Comparison of ENCODE assay signal across 6 cellular contexts in the genomic region with DNA sequence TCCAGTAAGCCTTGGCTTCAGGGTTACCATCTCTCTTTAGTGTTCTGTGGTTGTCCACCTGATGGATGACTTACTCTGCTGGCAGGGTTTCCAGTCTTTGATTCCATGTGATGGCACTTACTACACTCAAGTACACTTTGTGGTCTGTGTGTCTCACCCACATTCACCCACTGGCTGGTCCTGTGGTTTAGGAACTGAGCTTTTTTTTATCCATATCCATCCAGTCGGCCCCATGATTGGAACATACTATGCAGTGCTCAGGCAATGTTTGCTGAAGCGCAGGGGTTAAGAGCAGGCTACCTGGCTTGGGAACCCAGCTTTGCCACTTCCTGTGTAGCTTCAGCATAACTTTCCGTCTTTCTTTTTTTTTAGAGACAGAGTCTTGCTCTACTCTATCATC. TPM values are rescaled to one million over a fixed set of nuclear protein-coding genes. Genes with fewer than 3 reads are reported as not detected.
DNase-seq lines count a peak whose midpoint lies in the region; ATAC-seq lines count a peak whose summit lies in the region.

No MANE protein-coding gene starts in this region.

- peaks cover 30% of the 10 kb centered on the region for H3K4me1 Mint-ChIP-seq in activated CD8-positive, alpha-beta T cell treated with anti-CD3 and anti-CD28 coated beads, Interleukin-2, amount 10 ng/mL, durations not matched to agents 7 days and 5 days (ENCODE audit: low read depth)
- peaks cover 22 to 44% (median 34%) of the 10 kb centered on the region in 4 donors for H3K4me1 Mint-ChIP-seq in naive thymus-derived CD8-positive, alpha-beta T cell

- peak overlapping the region; percentile 60 for H3K27ac ChIP-seq in KOPT-K1 (ENCODE audit: low read depth, low read length, poor library complexity, severe bottlenecking)

- POLR2A ChIA-PET in activated CD8-positive, alpha-beta T cell treated with anti-CD3 and anti-CD28 coated beads, Interleukin-2, amount 10 ng/mL, durations not matched to agents 7 days and 5 days (lab: Charles Lee), result interaction anchor here (0.6 to 4.2 kb wide), 9 partner anchors 9 to 282 kb away, joined by 3 to 23 read pairs (median 5); partner anchors contain the start of genes ARMC5 and KAT8
- POLR2A ChIA-PET in naive thymus-derived CD8-positive, alpha-beta T cell (lab: Charles Lee), result interaction anchor here (0.5 to 6.6 kb wide), 17 partner anchors 10 to 281 kb away, joined by 3 to 240 read pairs (median 4); partner anchors contain the start of genes KAT8, PYCARD, ZNF646 and ZNF668

- H3K9me3 Mint-ChIP-seq in activated CD8-positive, alpha-beta T cell treated with anti-CD3 and anti-CD28 coated beads, Interleukin-2, amount 10 ng/mL, durations not matched to agents 7 days and 5 days (ENCODE audit: insufficient read depth), result no peaks in the 10 kb centered on the region
- H3K9me3 Mint-ChIP-seq in naive thymus-derived CD8-positive, alpha-beta T cell, result no peaks in the 10 kb centered on the region

- no peaks in the 10 kb centered on the region for H3K27me3 Mint-ChIP-seq in activated CD8-positive, alpha-beta T cell treated with anti-CD3 and anti-CD28 coated beads, Interleukin-2, amount 10 ng/mL, durations not matched to agents 7 days and 5 days (ENCODE audit: low read depth)
- H3K27me3 Mint-ChIP-seq in naive thymus-derived CD8-positive, alpha-beta T cell, result peaks cover 0 to 3% (median 0%) of the 10 kb centered on the region in 5 donors

- H3K36me3 Mint-ChIP-seq in activated CD8-positive, alpha-beta T cell treated with anti-CD3 and anti-CD28 coated beads, Interleukin-2, amount 10 ng/mL, durations not matched to agents 7 days and 5 days (ENCODE audit: low read depth), result peaks cover 22% of the 10 kb centered on the region
- H3K36me3 Mint-ChIP-seq in naive thymus-derived CD8-positive, alpha-beta T cell, result peaks cover 7 to 14% (median 12%) of the 10 kb centered on the region in 3 donors

- peak; percentile 23 for ATAC-seq in activated CD8-positive, alpha-beta T cell treated with anti-CD3 and anti-CD28 coated beads, Interleukin-2, amount 10 ng/mL, durations not matched to agents 7 days and 5 days
- peak; percentile 43 to 48 for ATAC-seq in naive thymus-derived CD8-positive, alpha-beta T cell
- ATAC-seq in HG02588 (IDR thresholded peaks at IDR 0.05; ENCODE audit: unreplicated experiment), result no peak
- ATAC-seq in GM21737 (IDR thresholded peaks at IDR 0.05; ENCODE audit: unreplicated experiment), result no peak

- CTCF ChIA-PET in activated CD8-positive, alpha-beta T cell treated with anti-CD3 and anti-CD28 coated beads, Interleukin-2, amount 10 ng/mL, durations not matched to agents 7 days and 5 days (lab: Charles Lee), result interaction anchor here (0.7 to 5.2 kb wide), 10 partner anchors 12 to 283 kb away, joined by 3 to 44 read pairs (median 4); partner anchors contain the start of gene PYCARD

- H3K4me3 Mint-ChIP-seq in activated CD8-positive, alpha-beta T cell treated with anti-CD3 and anti-CD28 coated beads, Interleukin-2, amount 10 ng/mL, durations not matched to agents 7 days and 5 days, result peak overlapping the region; percentile 61
- H3K4me3 Mint-ChIP-seq in naive thymus-derived CD8-positive, alpha-beta T cell, result peak overlapping the region; percentile 74 to 98 (median 84)

- no peaks in the 10 kb centered on the region for H3K9me3 ChIP-seq in KOPT-K1 (ENCODE audit: insufficient read depth, low read length, poor library complexity, severe bottlenecking)

- H3K27ac Mint-ChIP-seq in activated CD8-positive, alpha-beta T cell treated with anti-CD3 and anti-CD28 coated beads, Interleukin-2, amount 10 ng/mL, durations not matched to agents 7 days and 5 days, result peak overlapping the region; percentile 95
- peak overlapping the region; percentile 2 to 99 (median 93) for H3K27ac Mint-ChIP-seq in naive thymus-derived CD8-positive, alpha-beta T cell

- peak; percentile 77 for DNase-seq in activated CD8-positive, alpha-beta T cell treated with anti-CD3 and anti-CD28 coated beads, Interleukin-2, amount 10 ng/mL, durations not matched to agents 7 days and 5 days
- peak in 9 of 10 donors; percentile 21 to 73 (median 54) for DNase-seq in naive thymus-derived CD8-positive, alpha-beta T cell
- DNase-seq in NCI-H2227 treated with DMSO at 0.1 percent for 48 hours (lab: John Stamatoyannopoulos, UW), result no peak

- peaks cover 15% of the 10 kb centered on the region for H3K36me3 ChIP-seq in KOPT-K1 (ENCODE audit: insufficient read depth, low read length)

RNA-seq across cellular contexts. Expression of gene FUS, which starts 2.8 kb away (rescaled TPM):
- 100 to 1,000 TPM; 536 to 569 TPM for total RNA-seq in activated CD8-positive, alpha-beta T cell treated with anti-CD3 and anti-CD28 coated beads, Interleukin-2, amount 10 ng/mL, durations not matched to agents 7 days and 5 days
- total RNA-seq in naive thymus-derived CD8-positive, alpha-beta T cell, result 100 to 1,000 TPM; 607 to 637 TPM
- polyA plus RNA-seq in naive thymus-derived CD8-positive, alpha-beta T cell, result 100 to 1,000 TPM; 118 to 163 (median 149) TPM

RNA-seq across cellular contexts. Expression of gene PYCARD, which starts 25.4 kb away (rescaled TPM):
- 10 to 100 TPM; 97.7 to 99.5 TPM for total RNA-seq in activated CD8-positive, alpha-beta T cell treated with anti-CD3 and anti-CD28 coated beads, Interleukin-2, amount 10 ng/mL, durations not matched to agents 7 days and 5 days
- total RNA-seq in naive thymus-derived CD8-positive, alpha-beta T cell, result 10 to 100 TPM; 22.0 to 22.2 TPM
- 10 to 100 TPM; 39.3 to 65.2 (median 39.7) TPM for polyA plus RNA-seq in naive thymus-derived CD8-positive, alpha-beta T cell

RNA-seq across cellular contexts. Expression of gene PRSS36, which starts 27.3 kb away (rescaled TPM):
- total RNA-seq in activated CD8-positive, alpha-beta T cell treated with anti-CD3 and anti-CD28 coated beads, Interleukin-2, amount 10 ng/mL, durations not matched to agents 7 days and 5 days, result 1 to 10 TPM in 1 of 2 experiments, under 1 TPM in 1; 0.95 to 1.3 TPM
- total RNA-seq in naive thymus-derived CD8-positive, alpha-beta T cell, result under 1 TPM; 0.63 to 0.83 TPM
- 1 to 10 TPM in 2 of 3 donors, under 1 TPM in 1; 0.79 to 3.5 (median 1.4) TPM for polyA plus RNA-seq in naive thymus-derived CD8-positive, alpha-beta T cell

RNA-seq across cellular contexts. Expression of gene TRIM72, which starts 36.8 kb away (rescaled TPM):
- not detected for total RNA-seq in activated CD8-positive, alpha-beta T cell treated with anti-CD3 and anti-CD28 coated beads, Interleukin-2, amount 10 ng/mL, durations not matched to agents 7 days and 5 days
- not detected for total RNA-seq in naive thymus-derived CD8-positive, alpha-beta T cell
- polyA plus RNA-seq in naive thymus-derived CD8-positive, alpha-beta T cell, result not detected

RNA-seq across cellular contexts. Expression of gene PYDC1, which starts 39.8 kb away (rescaled TPM):
- not detected for total RNA-seq in activated CD8-positive, alpha-beta T cell treated with anti-CD3 and anti-CD28 coated beads, Interleukin-2, amount 10 ng/mL, durations not matched to agents 7 days and 5 days
- total RNA-seq in naive thymus-derived CD8-positive, alpha-beta T cell, result not detected
- not detected for polyA plus RNA-seq in naive thymus-derived CD8-positive, alpha-beta T cell

Comparison
In these comparisons a context has a peak if more than half of its experiments do, and no peak if none do; other contexts are left out.
1. ATAC-seq: peak in activated CD8-positive, alpha-beta T cell treated with anti-CD3 and anti-CD28 coated beads, Interleukin-2, amount 10 ng/mL, durations not matched to agents 7 days and 5 days (single experiment) and naive thymus-derived CD8-positive, alpha-beta T cell (2 of 2); none in HG02588 (single experiment) and GM21737 (single experiment).
2. RNA of gene PYCARD, which starts 25.4 kb away (total RNA-seq): 97.7 to 99.5 TPM in activated CD8-positive, alpha-beta T cell treated with anti-CD3 and anti-CD28 coated beads, Interleukin-2, amount 10 ng/mL, durations not matched to agents 7 days and 5 days; 22.0 to 22.2 TPM in naive thymus-derived CD8-positive, alpha-beta T cell; every median in the first group is over 4 times any median in the second.